21 cellular contexts compared by ENCODE assay signal in genomic region chr3:47908744-47909143, GRCh38.
A peak's percentile ranks its signal among the peaks of the same experiment; 100 is the strongest.
DNase-seq lines count a peak whose midpoint lies in the region; ATAC-seq and TF ChIP-seq lines count a peak whose summit lies in the region.
"Had no signal": no experiment of that assay in that cellular context is flagged by ENCODE, and none has a peak within 500 bp of the region (broad histone marks: within the 10 kb centered on the region; RNA-seq: fewer than 3 reads in every experiment).

No MANE protein-coding gene starts in this region.

- no peak overlapping the region for H2AFZ ChIP-seq in SK-N-SH (ENCODE audit: low read depth)

- peaks cover 4% of the 10 kb centered on the region for H3K9me3 Mint-ChIP-seq in neural crest cell
- H3K9me3 Mint-ChIP-seq: CD4-positive, CD25-positive, alpha-beta regulatory T cell had no signal

- peaks cover 31% of the 10 kb centered on the region for H3K36me3 Mint-ChIP-seq in neural crest cell (ENCODE audit: low read depth)

- H3K9me3 ChIP-seq in SK-N-SH: no peaks in the 10 kb centered on the region
- H3K9me3 ChIP-seq: HAP-1, SJSA1 had no signal

- H3K9ac ChIP-seq in SK-N-SH: no peak overlapping the region

- WGBS in SK-N-SH (ENCODE audit: low lambda C conversion rate): 85% methylated on average over 3 of the region's 4 CpGs

- ATAC-seq in esophagus mucosa (peak; percentile 34), HG03460 (IDR thresholded peaks at IDR 0.05; ENCODE audit: unreplicated experiment) (no peak)
- ATAC-seq: Panc1 had no signal

- DNase-seq in ACHN (peak; percentile 66), neural crest cell (ENCODE audit: low read depth, low spot score) (no peak), SK-N-SH (no peak), SK-N-DZ (ENCODE audit: low spot score) (no peak), 8988T (no peak)
- DNase-seq: CD4-positive, CD25-positive, alpha-beta regulatory T cell; COR-L47; DMS153; GDM1; KBM-7; NCI-H1105 treated with DMSO at 0.1 percent for 48 hours; NCI-H1694; NCI-H2081 treated with DMSO at 0.1 percent for 48 hours had no signal

- no peaks in the 10 kb centered on the region for H3K27me3 ChIP-seq in SK-N-SH (ENCODE audit: insufficient read depth)
- H3K27me3 ChIP-seq: SJSA1 had no signal

- POLR2A ChIA-PET in SK-N-SH (lab: Yijun Ruan, JAX): no interaction called here

- no peak overlapping the region for H3K4me2 ChIP-seq in SK-N-SH

- peaks cover 54% of the 10 kb centered on the region for H3K79me2 ChIP-seq in SK-N-SH (ENCODE audit: insufficient read depth)

- in situ Hi-C loops in ACHN (cut with HindIII; ENCODE audit: low pct_ligation_motif_present, low pct_unique_long_range_greater_than_20kb, low sequenced_read_pairs): no loop called here

- H3K4me3 Mint-ChIP-seq in neural crest cell: no peak overlapping the region
- H3K4me3 Mint-ChIP-seq: B cell had no signal

- no peaks in the 10 kb centered on the region for H3K9me2 ChIP-seq in SK-N-SH

- no peak for TF ChIP-seq EP300 in SK-N-SH (IDR thresholded peaks at IDR 0.05; ENCODE audit: borderline replicate concordance in 1 of 2, low read depth in 1 of 2, low read length in 1 of 2)

- peaks cover 18 to 52% of the 10 kb centered on the region in 2 experiments for H3K36me3 ChIP-seq in SK-N-SH (replicated peaks in 1 of 2; ENCODE audit: control insufficient read depth in 1 of 2, insufficient read depth in 2 of 2, low read length in 1 of 2)

- H3K4me1 Mint-ChIP-seq in neural crest cell: no peaks in the 10 kb centered on the region
- H3K4me1 Mint-ChIP-seq: B cell had no signal

- H3K27ac Mint-ChIP-seq in neural crest cell (ENCODE audit: unreplicated experiment): peak overlapping the region; percentile 27
- H3K27ac Mint-ChIP-seq: B cell had no signal

- CTCF ChIA-PET in SK-N-SH (lab: Yijun Ruan, JAX): interaction anchor here (0.6 to 2.2 kb wide), 5 partner anchors 9 to 81 kb away, joined by 3 to 9 read pairs (median 4); no protein-coding TSS in a partner anchor

- no peak overlapping the region for H3K4me3 ChIP-seq in SK-N-SH (ENCODE audit: low read depth in 2 of 2, low read length in 1 of 2)
- H3K4me3 ChIP-seq: HAP-1, SJSA1 had no signal

- TF ChIP-seq RAD21 in SK-N-SH (IDR thresholded peaks at IDR 0.05; ENCODE audit: low read length): no peak

- H3K27ac ChIP-seq in VCaP (peak overlapping the region; percentile 37; the same call in 1 of the 2 replicates), SK-N-SH (ENCODE audit: low read depth in 2 of 2, low read length in 1 of 2) (no peak overlapping the region)
- H3K27ac ChIP-seq: 22Rv1, SJSA1 had no signal

- H4K20me1 ChIP-seq in SK-N-SH (ENCODE audit: insufficient read depth): peaks cover 35% of the 10 kb centered on the region

- peaks cover 0 to 22% of the 10 kb centered on the region in 2 experiments; a peak in 3 of 4 replicates for H3K4me1 ChIP-seq in SK-N-SH (ENCODE audit: control insufficient read depth in 1 of 2, insufficient read depth in 2 of 2, low read depth in 1 of 2, low read length in 1 of 2)
- H3K4me1 ChIP-seq: HAP-1 had no signal

- H3F3A ChIP-seq in SK-N-SH (replicated peaks; ENCODE audit: insufficient read depth): peaks cover 41% of the 10 kb centered on the region

- no peaks in the 10 kb centered on the region for H3K27me3 Mint-ChIP-seq in neural crest cell (ENCODE audit: low read depth)
- H3K27me3 Mint-ChIP-seq: B cell; CD4-positive, CD25-positive, alpha-beta regulatory T cell had no signal

- TF ChIP-seq CTCF in VCaP (conservative IDR thresholded peaks at IDR 0.05) (no peak), neural crest cell (conservative IDR thresholded peaks at IDR 0.05) (no peak), SK-N-SH (IDR thresholded peaks at IDR 0.05) (no peak)

TF ChIP-seq in SK-N-SH, 30 proteins besides CTCF, POLR2A, EP300 and RAD21:
- TF ChIP-seq POLR2AphosphoS5 (IDR thresholded peaks at IDR 0.05; ENCODE audit: low read depth, low read length) (no peak), RCOR1 (IDR thresholded peaks at IDR 0.05; ENCODE audit: low read length) (no peak), NFIC (IDR thresholded peaks at IDR 0.05; ENCODE audit: borderline replicate concordance) (no peak), NRF1 (IDR thresholded peaks at IDR 0.05; ENCODE audit: low read depth, low read length) (no peak), RFX5 (IDR thresholded peaks at IDR 0.05; ENCODE audit: low read length) (no peak), USF2 (IDR thresholded peaks at IDR 0.05; ENCODE audit: borderline replicate concordance, low read depth, low read length) (no peak), FOSL2 (IDR thresholded peaks at IDR 0.05; ENCODE audit: borderline replicate concordance, low read depth) (no peak), GATA2 (CRISPR knock-in tag; IDR thresholded peaks at IDR 0.05) (no peak), TAF1 (IDR thresholded peaks at IDR 0.05; ENCODE audit: borderline replicate concordance, low read depth, low read length) (no peak), GABPA (IDR thresholded peaks at IDR 0.05; ENCODE audit: low read depth) (no peak), TEAD4 (IDR thresholded peaks at IDR 0.05; ENCODE audit: borderline replicate concordance, insufficient read depth) (no peak), YY1 (IDR thresholded peaks at IDR 0.05; ENCODE audit: low read depth) (no peak), MAX (IDR thresholded peaks at IDR 0.05; ENCODE audit: low read depth) (no peak), ZBTB33 (IDR thresholded peaks at IDR 0.05; ENCODE audit: borderline replicate concordance, low read depth) (no peak), CHD2 (IDR thresholded peaks at IDR 0.05; ENCODE audit: low read length, partially characterized antibody) (no peak), FOXJ3 (CRISPR knock-in tag; IDR thresholded peaks at IDR 0.05) (no peak)
